ENCODE assay signal across 9 cellular contexts in the genomic region with DNA sequence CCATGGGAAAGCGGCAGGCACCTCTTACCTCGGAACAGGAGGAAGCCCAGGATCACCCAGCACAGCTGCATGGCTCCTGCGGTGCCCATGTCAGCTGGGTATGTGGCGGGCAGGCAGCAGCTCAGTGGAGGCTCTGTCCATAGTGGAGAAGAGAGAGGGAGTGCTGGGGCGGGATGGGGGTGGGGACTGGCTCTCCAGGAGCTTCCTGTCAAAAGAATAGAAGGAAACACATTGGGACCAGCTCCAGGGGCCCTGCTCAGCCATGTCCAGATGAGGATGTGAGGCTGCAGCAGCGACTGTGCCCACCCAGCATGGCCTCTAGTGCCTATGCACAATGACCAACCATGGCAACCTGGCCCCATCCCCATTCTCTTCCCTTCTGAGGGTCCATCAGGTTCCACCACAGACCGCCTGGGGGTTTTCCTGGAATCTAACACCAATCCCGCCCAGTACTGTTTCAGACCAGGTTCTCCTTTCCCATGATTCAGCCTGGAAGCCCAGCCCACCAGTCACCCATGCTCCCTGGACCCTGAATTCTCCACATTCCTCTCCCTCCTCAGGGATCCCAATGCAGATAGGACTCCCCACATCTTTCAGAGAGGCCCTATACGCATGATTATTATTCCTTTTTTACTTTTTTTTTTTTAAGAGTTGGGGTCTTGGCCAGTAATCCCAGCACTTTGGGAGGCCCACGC. TPM values are rescaled to one million over a fixed set of nuclear protein-coding genes. Genes with fewer than 3 reads are reported as not detected.
A peak's percentile ranks its signal among the peaks of the same experiment; 100 is the strongest.
DNase-seq lines count a peak whose midpoint lies in the region; ATAC-seq lines count a peak whose summit lies in the region.
"Had no signal": no experiment of that assay in that cellular context is flagged by ENCODE, and none has a peak within 500 bp of the region (broad histone marks: within the 10 kb centered on the region; RNA-seq: fewer than 3 reads in every experiment).

A gene with protein sequence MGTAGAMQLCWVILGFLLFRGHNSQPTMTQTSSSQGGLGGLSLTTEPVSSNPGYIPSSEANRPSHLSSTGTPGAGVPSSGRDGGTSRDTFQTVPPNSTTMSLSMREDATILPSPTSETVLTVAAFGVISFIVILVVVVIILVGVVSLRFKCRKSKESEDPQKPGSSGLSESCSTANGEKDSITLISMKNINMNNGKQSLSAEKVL (minus strand): TSS at position 162 of the 695 bp plus-strand sequence. CDS start 73 bp downstream, at position 89.

- no peak within 1 kb of the TSS for H3K27ac Mint-ChIP-seq in stimulated activated naive B cell treated with anti-CD40 and anti-IgM and Interleukin-4, amounts not matched to agents 10 μg/mL and 1 μg/mL and 100 μg/mL, for 72 hours

- no peaks in the 10 kb centered on the region for H3K36me3 Mint-ChIP-seq in stimulated activated naive B cell treated with anti-CD40 and anti-IgM and Interleukin-4, amounts not matched to agents 10 μg/mL and 1 μg/mL and 100 μg/mL, for 72 hours

- H3K27ac ChIP-seq in adipose tissue (ENCODE audit: low read depth, low read length), result peak within 1 kb of the TSS; percentile 17

- WGBS in adipose tissue, 3 donors, result 69 to 78% (median 73%) methylated on average over 10 of the region's 10 CpGs

- H3K9me3 Mint-ChIP-seq in stimulated activated naive B cell treated with anti-CD40 and anti-IgM and Interleukin-4, amounts not matched to agents 10 μg/mL and 1 μg/mL and 100 μg/mL, for 72 hours, result no peaks in the 10 kb centered on the region

- peak; percentile 66 for DNase-seq in ELF-1 (ENCODE audit: low read depth, low spot score)
- no peak for DNase-seq in left ventricle myocardium superior
- DNase-seq in sciatic nerve (ENCODE audit: low spot score), result no peak
- no peak for DNase-seq in G401 (ENCODE audit: low spot score)
- no peak for DNase-seq in stimulated activated naive B cell treated with anti-CD40 and anti-IgM and Interleukin-4, amounts not matched to agents 10 μg/mL and 1 μg/mL and 100 μg/mL, for 72 hours
- DNase-seq in A172 (ENCODE audit: low spot score), result no peak
- no peak for DNase-seq in NCI-H2081 treated with DMSO at 0.1 percent for 48 hours (lab: John Stamatoyannopoulos, UW)
- DNase-seq: NCI-H1930 had no signal

- H3K27me3 Mint-ChIP-seq in stimulated activated naive B cell treated with anti-CD40 and anti-IgM and Interleukin-4, amounts not matched to agents 10 μg/mL and 1 μg/mL and 100 μg/mL, for 72 hours, result no peaks in the 10 kb centered on the region

- ATAC-seq in left ventricle myocardium superior (peak; percentile 76), sciatic nerve (peak; percentile 32)
- no peak for ATAC-seq in stimulated activated naive B cell treated with anti-CD40 and anti-IgM and Interleukin-4, amounts not matched to agents 10 μg/mL and 1 μg/mL and 100 μg/mL, for 72 hours (replicated peaks)

- H3K4me3 Mint-ChIP-seq in stimulated activated naive B cell treated with anti-CD40 and anti-IgM and Interleukin-4, amounts not matched to agents 10 μg/mL and 1 μg/mL and 100 μg/mL, for 72 hours, result no peak within 1 kb of the TSS

- H3K4me1 Mint-ChIP-seq in stimulated activated naive B cell treated with anti-CD40 and anti-IgM and Interleukin-4, amounts not matched to agents 10 μg/mL and 1 μg/mL and 100 μg/mL, for 72 hours, result peaks cover 4 to 6% of the 10 kb centered on the region in 2 donors

- intact Hi-C loops in left ventricle myocardium superior (cut with micrococcal nuclease), result no loop called here
- intact Hi-C loops in sciatic nerve (cut with DNase I), result no loop called here

- in situ Hi-C loops in G401 (cut with HindIII; ENCODE audit: low sequenced_read_pairs), result no loop called here

RNA-seq across cellular contexts. Expression of the gene that starts here (rescaled TPM):
- 10 to 100 TPM in 2 of 3 donors, 1 to 10 TPM in 1; 8.5 to 80.6 (median 38.8) TPM for polyA plus RNA-seq in adipose tissue
- total RNA-seq in left ventricle myocardium superior (20.6 TPM), sciatic nerve (32.3 TPM)
- total RNA-seq in G401 (2014; rRNA removed; shearing (Covaris generic)), result 2.0 and 6.3 TPM in 2 replicates
- total RNA-seq in A172 (2014; rRNA removed; shearing (Covaris generic)), result 0.62 and 1.8 TPM in 2 replicates

Comparison
In these comparisons a context has a peak if more than half of its experiments do, and no peak if none do; other contexts are left out.
1. ATAC-seq: peak in left ventricle myocardium superior (single experiment) and sciatic nerve (single experiment); none in stimulated activated naive B cell treated with anti-CD40 and anti-IgM and Interleukin-4, amounts not matched to agents 10 μg/mL and 1 μg/mL and 100 μg/mL, for 72 hours (0 of 2).